ENCODE assay signal across 27 cellular contexts in genomic region chr7:26700893-26701292, GRCh38.
"Had no signal": no experiment of that assay in that cellular context is flagged by ENCODE, and none has a peak within 500 bp of the region (broad histone marks: within the 10 kb centered on the region; RNA-seq: fewer than 3 reads in every experiment).

No MANE protein-coding gene starts in this region.

- H3K36me3 Mint-ChIP-seq: type B pancreatic cell had no signal

- DNase-seq: effector CD8-positive, alpha-beta T cell; endodermal cell; foreskin fibroblast; gastrocnemius medialis; head of caudate nucleus; kidney; left lung; mammary epithelial cell; mesendoderm; midbrain; naive thymus-derived CD8-positive, alpha-beta T cell; pancreas; stimulated activated CD4-positive, alpha-beta T cell treated with anti-CD3 and anti-CD28 coated beads, Interleukin-12 subunit alpha, Interleukin-12 subunit beta, amount 100 ng/mL, for 4 hours; stimulated activated CD4-positive, alpha-beta T cell treated with anti-CD3 and anti-CD28 coated beads, Interleukin-1b, Interleukin-23, amount 100 ng/mL, for 48 hours; stimulated activated CD4-positive, alpha-beta T cell treated with anti-CD3 and anti-CD28 coated beads, Interleukin-4, amount 100 ng/mL, for 1 hour; stimulated activated CD8-positive, alpha-beta memory T cell treated with anti-CD3 and anti-CD28 coated beads, Interleukin-4, amount 100 ng/mL, for 48 hours; stimulated activated naive CD4-positive, alpha-beta T cell; stimulated activated naive CD8-positive, alpha-beta T cell treated with anti-CD3 and anti-CD28 coated beads, Interleukin-15, amount 100 ng/mL, for 72 hours; thyroid gland had no signal

- H3K27ac ChIP-seq: epithelial cell of prostate, gastrocnemius medialis, left lung, neutrophil, pancreas, right atrium auricular region, thyroid gland had no signal

- H3K27me3 Mint-ChIP-seq: dendritic cell treated with granulocyte-macrophage colony-stimulating factor and Interleukin-4, amounts not matched to agents 40 ng/mL and 50 ng/mL, for 4 days; type B pancreatic cell had no signal

- H3K27me3 ChIP-seq: gastrocnemius medialis, left lung, neutrophil, pancreas, right atrium auricular region, thyroid gland had no signal

- H3K36me3 ChIP-seq: gastrocnemius medialis, left lung, pancreas, right atrium auricular region, thyroid gland had no signal

- H3K4me1 Mint-ChIP-seq: endodermal cell; naive thymus-derived CD8-positive, alpha-beta T cell; neural crest cell; stimulated activated naive CD8-positive, alpha-beta T cell treated with anti-CD3 and anti-CD28 coated beads, Interleukin-15, amount 100 ng/mL, for 72 hours had no signal

- H3K4me3 ChIP-seq: gastrocnemius medialis, left lung, pancreas, right atrium auricular region, smooth muscle cell, thyroid gland had no signal

- H3K9me3 ChIP-seq: gastrocnemius medialis, left lung, neutrophil, pancreas, right atrium auricular region, thyroid gland had no signal

- H3K9me3 Mint-ChIP-seq: dendritic cell treated with granulocyte-macrophage colony-stimulating factor and Interleukin-4, amounts not matched to agents 40 ng/mL and 50 ng/mL, for 4 days; endodermal cell; naive thymus-derived CD8-positive, alpha-beta T cell; neural crest cell; stimulated activated naive CD8-positive, alpha-beta T cell treated with anti-CD3 and anti-CD28 coated beads, Interleukin-15, amount 100 ng/mL, for 72 hours; type B pancreatic cell had no signal

- H3K27ac Mint-ChIP-seq: dendritic cell treated with granulocyte-macrophage colony-stimulating factor and Interleukin-4, amounts not matched to agents 40 ng/mL and 50 ng/mL, for 4 days; endodermal cell; naive thymus-derived CD8-positive, alpha-beta T cell; stimulated activated naive CD8-positive, alpha-beta T cell treated with anti-CD3 and anti-CD28 coated beads, Interleukin-15, amount 100 ng/mL, for 72 hours; type B pancreatic cell had no signal

- ATAC-seq: esophagus mucosa; gastrocnemius medialis; left lung; naive thymus-derived CD8-positive, alpha-beta T cell; pancreas; stimulated activated naive CD8-positive, alpha-beta T cell treated with anti-CD3 and anti-CD28 coated beads, Interleukin-15, amount 100 ng/mL, for 72 hours had no signal

- H3K4me3 Mint-ChIP-seq: dendritic cell treated with granulocyte-macrophage colony-stimulating factor and Interleukin-4, amounts not matched to agents 40 ng/mL and 50 ng/mL, for 4 days; endodermal cell; naive thymus-derived CD8-positive, alpha-beta T cell; neural crest cell; stimulated activated naive CD8-positive, alpha-beta T cell treated with anti-CD3 and anti-CD28 coated beads, Interleukin-15, amount 100 ng/mL, for 72 hours; type B pancreatic cell had no signal

- H3K4me2 ChIP-seq: smooth muscle cell had no signal

- H3K4me1 ChIP-seq: left lung, right atrium auricular region, thyroid gland had no signal
